ENCODE assay signal across 8 cellular contexts in the genomic region with DNA sequence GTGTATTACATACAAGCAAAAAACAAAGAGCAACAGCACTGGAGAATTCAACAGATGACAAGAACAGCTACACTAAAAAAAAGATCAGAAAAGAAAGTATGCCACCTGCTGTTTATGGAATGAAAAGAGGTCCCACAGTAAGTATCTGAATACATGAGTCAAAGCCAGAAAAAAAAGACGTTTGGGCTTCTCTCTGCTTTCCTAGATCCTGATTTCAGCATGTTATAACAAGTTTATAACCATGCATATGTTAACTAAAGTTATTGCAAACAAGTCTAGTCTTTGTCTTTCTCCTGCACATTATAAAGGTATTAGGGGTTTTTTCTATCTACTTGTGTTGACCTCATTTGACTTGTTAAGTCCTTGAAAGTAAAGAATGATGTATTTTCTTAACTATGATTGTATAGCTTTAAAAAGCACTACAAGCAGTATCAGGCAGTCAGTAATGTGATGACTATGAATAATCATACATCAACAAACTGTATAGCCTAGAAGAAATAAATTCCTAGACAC.
A peak's percentile ranks its signal among the peaks of the same experiment; 100 is the strongest.
DNase-seq lines count a peak whose midpoint lies in the region; ATAC-seq and TF ChIP-seq lines count a peak whose summit lies in the region.

No MANE protein-coding gene starts in this region.

- H3K36me3 Mint-ChIP-seq in activated T-cell treated with anti-CD3 and anti-CD28 coated beads, Interleukin-2, amount 50 U/mL, for 72 hours (ENCODE audit: insufficient read depth in 2 of 2) = peaks cover 0 to 17% of the 10 kb centered on the region in 2 donors

- H3K4me1 Mint-ChIP-seq in activated T-cell treated with anti-CD3 and anti-CD28 coated beads, Interleukin-2, amount 50 U/mL, for 72 hours (ENCODE audit: low read depth) = peaks cover 59% of the 10 kb centered on the region

- no peaks in the 10 kb centered on the region for H3K9me3 ChIP-seq in upper lobe of right lung

- H3K36me3 ChIP-seq in upper lobe of right lung = no peaks in the 10 kb centered on the region

- CTCF ChIA-PET in HEK293T (lab: Yijun Ruan, JAX) = interaction anchor here (0.8 to 1.5 kb wide), 4 partner anchors 145 to 194 kb away, joined by 3 to 5 read pairs (median 4); no protein-coding TSS in a partner anchor

- H3K4me3 ChIP-seq in upper lobe of right lung = no peak overlapping the region

- H3K27me3 ChIP-seq in upper lobe of right lung = no peaks in the 10 kb centered on the region

- no peaks in the 10 kb centered on the region for H3K27me3 Mint-ChIP-seq in activated T-cell treated with anti-CD3 and anti-CD28 coated beads, Interleukin-2, amount 50 U/mL, for 72 hours (ENCODE audit: low read depth)

- intact Hi-C loops in upper lobe of right lung (cut with DNase I) = no loop called here

- POLR2A ChIA-PET in HEK293T (lab: Yijun Ruan, JAX) = no interaction called here

- peak; percentile 46 for TF ChIP-seq CTCF in upper lobe of right lung (IDR thresholded peaks at IDR 0.05)

- no peak overlapping the region for H3K4me3 Mint-ChIP-seq in activated T-cell treated with anti-CD3 and anti-CD28 coated beads, Interleukin-2, amount 50 U/mL, for 72 hours

- H3K27ac ChIP-seq in upper lobe of right lung = no peak overlapping the region

- ATAC-seq in activated T-cell treated with anti-CD3 and anti-CD28 coated beads, Interleukin-2, amount 50 U/mL, for 72 hours (replicated peaks in 1 of 2) = peak; percentile 72 to 76
- ATAC-seq in upper lobe of right lung (peak; percentile 51), GM21825 (IDR thresholded peaks at IDR 0.05; ENCODE audit: unreplicated experiment) (no peak)

- peaks cover 5% of the 10 kb centered on the region for H3K4me1 ChIP-seq in upper lobe of right lung

- peaks cover 0 to 3% of the 10 kb centered on the region in 2 donors for H3K9me3 Mint-ChIP-seq in activated T-cell treated with anti-CD3 and anti-CD28 coated beads, Interleukin-2, amount 50 U/mL, for 72 hours

- no peak overlapping the region for H3K27ac Mint-ChIP-seq in activated T-cell treated with anti-CD3 and anti-CD28 coated beads, Interleukin-2, amount 50 U/mL, for 72 hours

- no peak for DNase-seq in activated T-cell treated with anti-CD3 and anti-CD28 coated beads, Interleukin-2, amount 50 U/mL, for 72 hours
- DNase-seq in activated T-cell treated with anti-CD3 and anti-CD28 coated beads, Interleukin-2, amount 50 U/mL, for 1 hour = no peak
- DNase-seq in HEK293T (ENCODE audit: extremely low spot score) (peak; percentile 10), NCI-H1105 (lab: John Stamatoyannopoulos, UW) (peak; percentile 28), amniotic stem cell (lab: John Stamatoyannopoulos, UW) (peak; percentile 51), iris pigment epithelial cell (ENCODE audit: low read depth) (peak; percentile 91), upper lobe of right lung (no peak)

TF ChIP-seq in HEK293T, 16 proteins besides CTCF, POLR2A, EP300 and RAD21:
- TF ChIP-seq SUZ12 (IDR thresholded peaks at IDR 0.05) (no peak), ZNF384 (IDR thresholded peaks at IDR 0.05) (0 out of 2 replicates have a peak, but pooled peaks have one; percentile 30), FOXM1 (IDR thresholded peaks at IDR 0.05; ENCODE audit: borderline replicate concordance) (no peak)

Comparison
In these comparisons a context has a peak if more than half of its experiments do, and no peak if none do; other contexts are left out.
1. DNase-seq: peak in HEK293T (single experiment), NCI-H1105 (single experiment), amniotic stem cell (single experiment) and iris pigment epithelial cell (single experiment); none in activated T-cell treated with anti-CD3 and anti-CD28 coated beads, Interleukin-2, amount 50 U/mL, for 72 hours (0 of 2), activated T-cell treated with anti-CD3 and anti-CD28 coated beads, Interleukin-2, amount 50 U/mL, for 1 hour (single experiment) and upper lobe of right lung (single experiment).